ENCODE assay signal across 8 cellular contexts in the genomic region with DNA sequence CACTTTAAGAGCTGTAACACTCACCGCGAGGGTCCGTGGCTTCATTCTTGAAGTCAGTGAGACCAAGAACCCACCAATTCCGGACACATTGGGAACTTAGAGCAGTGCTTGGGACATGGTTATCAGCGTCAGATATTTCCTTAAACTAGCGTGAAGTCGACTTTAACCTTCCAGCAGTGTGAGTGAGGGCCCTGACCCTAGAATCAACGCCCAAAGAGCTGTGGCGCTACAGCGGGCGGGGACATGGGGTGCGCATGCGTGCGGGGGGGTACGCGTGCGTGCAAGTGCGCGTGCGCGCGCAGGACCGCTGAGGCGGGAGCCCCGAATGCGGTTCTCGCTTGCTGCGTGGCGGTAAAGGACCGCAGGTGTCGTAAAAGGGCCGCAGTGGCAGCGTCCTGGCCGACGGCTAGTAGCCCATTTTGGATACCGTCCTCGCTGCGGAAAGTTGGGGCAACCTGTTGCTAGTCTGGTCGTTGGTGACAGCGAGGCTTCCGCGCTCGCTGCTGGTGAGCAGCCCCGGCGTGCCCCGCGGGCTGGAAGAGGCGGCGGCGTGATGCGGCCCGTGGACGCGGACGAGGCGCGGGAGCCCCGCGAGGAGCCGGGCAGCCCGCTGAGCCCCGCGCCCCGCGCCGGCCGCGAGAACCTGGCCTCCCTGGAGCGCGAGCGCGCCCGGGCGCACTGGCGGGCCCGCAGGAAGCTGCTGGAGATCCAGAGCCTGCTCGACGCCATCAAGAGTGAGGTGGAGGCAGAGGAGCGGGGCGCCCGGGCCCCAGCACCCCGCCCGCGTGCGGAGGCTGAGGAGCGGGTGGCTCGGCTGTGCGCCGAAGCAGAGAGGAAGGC. TPM values are rescaled to one million over a fixed set of nuclear protein-coding genes. Genes with fewer than 3 reads are reported as not detected.
A peak's percentile ranks its signal among the peaks of the same experiment; 100 is the strongest.
DNase-seq lines count a peak whose midpoint lies in the region; ATAC-seq lines count a peak whose summit lies in the region.

No MANE protein-coding gene starts in this region.

- H3K9ac ChIP-seq in NT2/D1 (ENCODE audit: insufficient read length, low read depth) = peak overlapping the region; percentile 91

- peaks cover 49% of the 10 kb centered on the region for H3K36me3 ChIP-seq in NT2/D1 (ENCODE audit: insufficient read depth, insufficient read length, low read length)

- peak; percentile 83 for DNase-seq in COLO829 (ENCODE audit: low spot score)
- DNase-seq in HS-5 (ENCODE audit: low read depth) = peak; percentile 71
- DNase-seq in NT2/D1 (ENCODE audit: low read depth, low spot score) = peak; percentile 96
- peak; percentile 89 for DNase-seq in activated T-cell treated with anti-CD3 and anti-CD28 coated beads for 1 hour (ENCODE audit: low read depth)
- DNase-seq in epithelial cell of prostate (ENCODE audit: low read depth, low spot score) = no peak
- peak; percentile 89 to 92 for DNase-seq in stimulated activated CD8-positive, alpha-beta memory T cell treated with anti-CD3 and anti-CD28 coated beads, Interleukin-2, amount 100 ng/mL, for 48 hours (ENCODE audit: low read depth in 2 of 2)

- H3K27ac ChIP-seq in epithelial cell of prostate = peak overlapping the region; percentile 79

- H3K4me3 ChIP-seq in NT2/D1 (ENCODE audit: insufficient read length, low read depth) = peak overlapping the region; percentile 88
- peak overlapping the region; percentile 67 for H3K4me3 ChIP-seq in mononuclear cell (ENCODE audit: low read length)

- H3K4me1 ChIP-seq in NT2/D1 (ENCODE audit: insufficient read depth, insufficient read length) (peaks cover 4% of the 10 kb centered on the region), mononuclear cell (ENCODE audit: insufficient read depth, low read length) (peaks cover 36% of the 10 kb centered on the region)

- H3K9me3 ChIP-seq in NT2/D1 (ENCODE audit: insufficient read depth, low read length) (peaks cover 14% of the 10 kb centered on the region; the same call in 1 of the 2 replicates), mononuclear cell (ENCODE audit: low read depth, low read length) (no peaks in the 10 kb centered on the region)

- ATAC-seq in GM19468 (IDR thresholded peaks at IDR 0.05; ENCODE audit: extremely low read depth, unreplicated experiment) = peak; percentile 53

- H3K27me3 ChIP-seq in NT2/D1 (ENCODE audit: insufficient read depth, insufficient read length) (no peaks in the 10 kb centered on the region), mononuclear cell (ENCODE audit: insufficient read depth, low read length) (no peaks in the 10 kb centered on the region)

RNA-seq across cellular contexts. Expression of gene S100P, which starts 19.8 kb away (rescaled TPM):
- 0.31 TPM for total RNA-seq in mononuclear cell

RNA-seq across cellular contexts. Expression of gene MRFAP1, which starts 33.4 kb away (rescaled TPM):
- 77.9 TPM for total RNA-seq in mononuclear cell

RNA-seq across cellular contexts. Expression of gene MRFAP1L1, which starts 35.8 kb away (rescaled TPM):
- total RNA-seq in mononuclear cell = 42.8 TPM

RNA-seq across cellular contexts. Expression of gene BLOC1S4, which starts 42.1 kb away (rescaled TPM):
- total RNA-seq in mononuclear cell = 12.8 TPM
